ENCODE assay signal across 1 cellular context in genomic region chr6:166596741-166597507, GRCh38.
TF ChIP-seq lines count a peak whose summit lies in the region.

No MANE protein-coding gene starts in this region.

TF ChIP-seq in HEK293, 187 proteins besides CTCF, POLR2A, EP300 and RAD21 (continued from another document):
- no peak for TF ChIP-seq PRDM10 (tag by site-specific recombination; IDR thresholded peaks at IDR 0.05)
- no peak for TF ChIP-seq BCL11A (tag by site-specific recombination; IDR thresholded peaks at IDR 0.05; ENCODE audit: low read depth)
- no peak for TF ChIP-seq ZBTB7A (tag by site-specific recombination; IDR thresholded peaks at IDR 0.05; ENCODE audit: low read depth)
- TF ChIP-seq ZNF654 (tag by site-specific recombination; IDR thresholded peaks at IDR 0.05; ENCODE audit: low read depth), result no peak
- TF ChIP-seq ZFP37 (tag by site-specific recombination; IDR thresholded peaks at IDR 0.05), result no peak
- TF ChIP-seq ZFP41 (tag by site-specific recombination; IDR thresholded peaks at IDR 0.05; ENCODE audit: borderline replicate concordance), result no peak
- TF ChIP-seq SCRT2 (tag by site-specific recombination; IDR thresholded peaks at IDR 0.05), result peak; percentile 78
